Comparison of ENCODE assay signal across 15 cellular contexts in genomic region chr11:3109434-3109833, GRCh38. TPM values are rescaled to one million over a fixed set of nuclear protein-coding genes. Genes with fewer than 3 reads are reported as not detected.
A peak's percentile ranks its signal among the peaks of the same experiment; 100 is the strongest.
DNase-seq lines count a peak whose midpoint lies in the region; TF ChIP-seq lines count a peak whose summit lies in the region.
"Had no signal": no experiment of that assay in that cellular context is flagged by ENCODE, and none has a peak within 500 bp of the region (broad histone marks: within the 10 kb centered on the region; RNA-seq: fewer than 3 reads in every experiment).

No MANE protein-coding gene starts in this region.

- no peak overlapping the region for H3K4me3 Mint-ChIP-seq in activated naive CD4-positive, alpha-beta T cell treated with anti-CD3 and anti-CD28 coated beads for 36 hours
- H3K4me3 Mint-ChIP-seq: GM23338 had no signal

- H3K36me3 Mint-ChIP-seq in activated naive CD4-positive, alpha-beta T cell treated with anti-CD3 and anti-CD28 coated beads for 36 hours (ENCODE audit: low read depth) = peaks cover 4% of the 10 kb centered on the region

- WGBS in suprapubic skin = 97% methylated on average over 7 of the region's 7 CpGs
- WGBS in esophagus squamous epithelium, 2 donors = 58 to 77% methylated on average over 2 to 4 of the region's 7 CpGs

- H3K9me3 Mint-ChIP-seq in activated naive CD4-positive, alpha-beta T cell treated with anti-CD3 and anti-CD28 coated beads for 36 hours = peaks cover 6% of the 10 kb centered on the region

- no peak for TF ChIP-seq POLR2A in suprapubic skin (IDR thresholded peaks at IDR 0.05)
- TF ChIP-seq POLR2A in esophagus squamous epithelium (IDR thresholded peaks at IDR 0.05) = no peak

- no peaks in the 10 kb centered on the region for H3K36me3 ChIP-seq in H7 (replicated peaks; ENCODE audit: control insufficient read depth, insufficient read depth, low read length)
- H3K36me3 ChIP-seq in suprapubic skin = peaks cover 47% of the 10 kb centered on the region
- peaks cover 0 to 54% (median 0%) of the 10 kb centered on the region in 3 donors for H3K36me3 ChIP-seq in esophagus squamous epithelium
- H3K36me3 ChIP-seq: MG63 had no signal

- no peak for TF ChIP-seq EP300 in suprapubic skin (IDR thresholded peaks at IDR 0.05)

- intact Hi-C loops in activated naive CD4-positive, alpha-beta T cell treated with anti-CD3 and anti-CD28 coated beads for 36 hours (cut with micrococcal nuclease) = no loop called here
- intact Hi-C loops in esophagus squamous epithelium (cut with DNase I) = no loop called here

- peaks cover 12% of the 10 kb centered on the region for H3K4me1 ChIP-seq in suprapubic skin
- peaks cover 0 to 4% (median 0%) of the 10 kb centered on the region in 3 donors for H3K4me1 ChIP-seq in esophagus squamous epithelium
- H3K4me1 ChIP-seq: A549 had no signal

- no peaks in the 10 kb centered on the region for H3K27me3 Mint-ChIP-seq in activated naive CD4-positive, alpha-beta T cell treated with anti-CD3 and anti-CD28 coated beads for 36 hours (ENCODE audit: low read depth)

- no peaks in the 10 kb centered on the region for H3K9me3 ChIP-seq in suprapubic skin
- no peaks in the 10 kb centered on the region for H3K9me3 ChIP-seq in esophagus squamous epithelium

- H3K4me3 ChIP-seq in H7 (ENCODE audit: insufficient read depth, low read depth, low read length) = no peak overlapping the region
- no peak overlapping the region for H3K4me3 ChIP-seq in suprapubic skin
- no peak overlapping the region for H3K4me3 ChIP-seq in esophagus squamous epithelium
- H3K4me3 ChIP-seq: A549; BLaER1 treated with 17β-estradiol and CSF1 and Interleukin-3, amounts not matched to agents 10 nM and 100 nM; GM23338; MG63 had no signal

- H3K4me1 Mint-ChIP-seq in activated naive CD4-positive, alpha-beta T cell treated with anti-CD3 and anti-CD28 coated beads for 36 hours (ENCODE audit: low read depth) = no peaks in the 10 kb centered on the region

- TF ChIP-seq CTCF in suprapubic skin (IDR thresholded peaks at IDR 0.05) (no peak), esophagus squamous epithelium (IDR thresholded peaks at IDR 0.05) (no peak)

- no peak overlapping the region for H3K27ac ChIP-seq in suprapubic skin
- H3K27ac ChIP-seq in esophagus squamous epithelium = no peak overlapping the region
- H3K27ac ChIP-seq: A549; BLaER1 treated with 17β-estradiol and CSF1 and Interleukin-3, amounts not matched to agents 10 nM and 100 nM had no signal

- DNase-seq in activated naive CD4-positive, alpha-beta T cell treated with anti-CD3 and anti-CD28 coated beads for 36 hours = peak; percentile 3
- no peak for DNase-seq in activated naive CD4-positive, alpha-beta T cell (lab: John Stamatoyannopoulos, UW)
- peak; percentile 65 for DNase-seq in H7
- DNase-seq in mesenteric fat pad (ENCODE audit: low spot score) = peak; percentile 57
- DNase-seq in suprapubic skin (ENCODE audit: low spot score in 2 of 2) = peak; percentile 34 to 46
- no peak for DNase-seq in esophagus squamous epithelium (lab: John Stamatoyannopoulos, UW)
- no peak for DNase-seq in NK-92 treated with Interleukin-12 subunit alpha and Interleukin-12 subunit beta, amount 100 ng/mL, for 24 hours (lab: John Stamatoyannopoulos, UW)
- no peak for DNase-seq in A172 (ENCODE audit: low spot score)
- DNase-seq: GF-D8, MG63, NCI-H2081 treated with DMSO at 0.1 percent for 48 hours, SIG-M5 had no signal

- H3K27me3 ChIP-seq in H7 (ENCODE audit: control insufficient read depth, insufficient read depth, low read length) (no peaks in the 10 kb centered on the region), suprapubic skin (no peaks in the 10 kb centered on the region), esophagus squamous epithelium (no peaks in the 10 kb centered on the region)
- H3K27me3 ChIP-seq: BLaER1 treated with 17β-estradiol and CSF1 and Interleukin-3, amounts not matched to agents 10 nM and 100 nM; MG63 had no signal

- CTCF ChIA-PET in activated naive CD4-positive, alpha-beta T cell treated with anti-CD3 and anti-CD28 coated beads for 36 hours (lab: Charles Lee) = interaction anchor here (2.0 to 2.5 kb wide), 2 partner anchors 101 to 106 kb away, joined by 8 to 17 read pairs; no protein-coding TSS in a partner anchor

- no peak overlapping the region for H3K27ac Mint-ChIP-seq in activated naive CD4-positive, alpha-beta T cell treated with anti-CD3 and anti-CD28 coated beads for 36 hours
- H3K27ac Mint-ChIP-seq: GM23338 had no signal

RNA-seq across cellular contexts. Expression of gene CARS1, which starts 52.2 kb away (rescaled TPM):
- 100 to 1,000 TPM; 126 to 128 TPM for total RNA-seq in activated naive CD4-positive, alpha-beta T cell treated with anti-CD3 and anti-CD28 coated beads for 36 hours
- 56.0 and 76.2 TPM in 2 replicates for total RNA-seq in H7 (2014; rRNA removed; shearing (Covaris generic))
- total RNA-seq in mesenteric fat pad = 69.4 TPM
- total RNA-seq in suprapubic skin = 10 to 100 TPM; 38.1 to 66.5 (median 40.9) TPM
- total RNA-seq in esophagus squamous epithelium = 10 to 100 TPM; 22.7 to 35.7 (median 28.4) TPM
- total RNA-seq in A172 (2014; rRNA removed; shearing (Covaris generic)) = 57.2 and 60.4 TPM in 2 replicates

RNA-seq across cellular contexts. Expression of gene OSBPL5, which starts 55.7 kb away (rescaled TPM):
- 1 to 10 TPM; 3.5 to 3.9 TPM for total RNA-seq in activated naive CD4-positive, alpha-beta T cell treated with anti-CD3 and anti-CD28 coated beads for 36 hours
- total RNA-seq in H7 (2014; rRNA removed; shearing (Covaris generic)) = 21.1 and 23.7 TPM in 2 replicates
- total RNA-seq in mesenteric fat pad = 41.4 TPM
- 10 to 100 TPM; 43.4 to 75.2 (median 56.8) TPM for total RNA-seq in suprapubic skin
- 10 to 100 TPM; 11.9 to 30.9 (median 17.9) TPM for total RNA-seq in esophagus squamous epithelium
- 18.1 and 18.5 TPM in 2 replicates for total RNA-seq in A172 (2014; rRNA removed; shearing (Covaris generic))

Comparison
In these comparisons a context has a peak if more than half of its experiments do, and no peak if none do; other contexts are left out.
1. DNase-seq: peak in activated naive CD4-positive, alpha-beta T cell treated with anti-CD3 and anti-CD28 coated beads for 36 hours (single experiment), H7 (single experiment), mesenteric fat pad (single experiment) and suprapubic skin (2 of 2); none in activated naive CD4-positive, alpha-beta T cell (0 of 4), esophagus squamous epithelium (single experiment), NK-92 treated with Interleukin-12 subunit alpha and Interleukin-12 subunit beta, amount 100 ng/mL, for 24 hours (single experiment) and A172 (single experiment).